ENCODE assay signal across 1 cellular context in the genomic region with DNA sequence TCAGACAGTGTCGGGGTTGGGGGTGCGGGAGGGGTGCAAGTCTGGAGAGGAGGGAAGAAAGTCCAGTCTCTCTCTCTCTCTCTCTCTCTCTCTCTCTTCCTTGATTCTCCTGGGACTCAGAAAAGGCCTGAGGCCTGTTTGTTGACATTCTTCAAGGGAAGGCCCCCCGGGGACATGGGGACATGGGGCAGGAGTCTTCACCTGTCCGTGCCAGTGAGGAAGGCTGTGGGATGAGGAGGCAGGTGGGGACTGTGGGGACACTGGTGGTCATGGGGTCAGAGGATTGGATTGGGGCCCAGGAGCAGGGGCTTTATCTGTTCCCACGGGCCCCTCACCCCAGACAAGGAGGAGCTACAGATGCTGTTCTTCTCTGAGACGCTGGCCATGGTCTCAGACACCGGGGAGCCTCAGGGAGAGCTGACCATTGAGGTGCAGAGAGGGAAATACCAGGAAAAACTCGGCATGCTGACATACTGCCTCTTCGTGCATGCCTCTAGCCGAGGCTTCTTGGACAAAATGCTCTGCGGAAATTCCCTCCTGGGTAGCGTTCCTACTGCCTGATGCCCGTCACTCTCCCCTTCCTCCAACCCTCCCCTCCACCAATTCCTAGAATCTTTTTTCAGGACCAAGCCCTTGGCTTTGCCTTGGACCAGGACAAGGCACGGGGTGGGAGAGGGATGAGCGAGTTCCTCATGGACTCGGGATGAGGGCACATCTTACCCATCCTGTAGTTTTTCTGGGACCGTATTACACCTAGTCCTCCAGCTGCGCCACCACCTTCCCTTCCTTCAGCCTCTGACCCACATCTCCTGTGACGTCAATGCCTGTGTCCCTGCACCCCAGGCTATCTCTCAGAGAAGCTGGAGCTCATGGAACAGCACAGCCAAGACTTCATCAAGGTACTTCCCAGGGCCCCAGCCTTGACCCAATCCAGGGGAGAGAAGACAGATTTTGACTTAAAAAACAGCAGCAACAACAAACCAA.
TF ChIP-seq lines count a peak whose summit lies in the region.

No MANE protein-coding gene starts in this region.

TF ChIP-seq in A549, 52 proteins besides CTCF, POLR2A, EP300 and RAD21 (continued from another document):
- TF ChIP-seq BCL3 (IDR thresholded peaks at IDR 0.05) (no peak), PHF8 (IDR thresholded peaks at IDR 0.05; ENCODE audit: borderline replicate concordance, low read depth) (no peak)
